In genomic region chr2:227862741-227863588, GRCh38 we compare ENCODE assay signal across 1 cellular context.
TF ChIP-seq lines count a peak whose summit lies in the region.

No MANE protein-coding gene starts in this region.

TF ChIP-seq in HepG2, 621 proteins besides CTCF, POLR2A, EP300 and RAD21 (continued from another document):
- TF ChIP-seq ATF2 (CRISPR knock-in tag; IDR thresholded peaks at IDR 0.05) (no peak), NPAS2 (CRISPR knock-in tag; IDR thresholded peaks at IDR 0.05; ENCODE audit: borderline replicate concordance) (no peak), KDM5A (IDR thresholded peaks at IDR 0.05; ENCODE audit: borderline replicate concordance, low read length) (no peak), ZNF207 (IDR thresholded peaks at IDR 0.05; ENCODE audit: borderline replicate concordance) (no peak), ZNF777 (CRISPR knock-in tag; IDR thresholded peaks at IDR 0.05) (no peak), CEBPB (IDR thresholded peaks at IDR 0.05; ENCODE audit: borderline replicate concordance, low read depth, low read length) (peak; percentile 77; the same call in 1 of the 2 replicates), SYNCRIP (IDR thresholded peaks at IDR 0.05; ENCODE audit: insufficient read depth, low read depth, low read length) (no peak), ZFX (CRISPR knock-in tag; IDR thresholded peaks at IDR 0.05; ENCODE audit: low read depth) (peak; percentile 23), ZNF234 (CRISPR knock-in tag; conservative IDR thresholded peaks at IDR 0.05) (no peak), FIP1L1 (IDR thresholded peaks at IDR 0.05; ENCODE audit: borderline replicate concordance, insufficient read depth, low read depth, low read length) (no peak), TEF (CRISPR knock-in tag; IDR thresholded peaks at IDR 0.05) (no peak), AHR (CRISPR knock-in tag; IDR thresholded peaks at IDR 0.05) (no peak), HMGA1 (CRISPR knock-in tag; conservative IDR thresholded peaks at IDR 0.05) (no peak), TARDBP (CRISPR knock-in tag; IDR thresholded peaks at IDR 0.05) (no peak), ZNF513 (CRISPR knock-in tag; conservative IDR thresholded peaks at IDR 0.05) (no peak), THAP9 (CRISPR knock-in tag; IDR thresholded peaks at IDR 0.05; ENCODE audit: borderline replicate concordance) (no peak), MAFF (IDR thresholded peaks at IDR 0.05; ENCODE audit: low read depth, low read length) (peak; percentile 44; the same call in 1 of the 2 replicates), KDM2A (CRISPR knock-in tag; IDR thresholded peaks at IDR 0.05; ENCODE audit: borderline replicate concordance, low read depth) (peak; percentile 25; the same call in 1 of the 2 replicates)
